Comparison of ENCODE assay signal across 10 cellular contexts in the genomic region with DNA sequence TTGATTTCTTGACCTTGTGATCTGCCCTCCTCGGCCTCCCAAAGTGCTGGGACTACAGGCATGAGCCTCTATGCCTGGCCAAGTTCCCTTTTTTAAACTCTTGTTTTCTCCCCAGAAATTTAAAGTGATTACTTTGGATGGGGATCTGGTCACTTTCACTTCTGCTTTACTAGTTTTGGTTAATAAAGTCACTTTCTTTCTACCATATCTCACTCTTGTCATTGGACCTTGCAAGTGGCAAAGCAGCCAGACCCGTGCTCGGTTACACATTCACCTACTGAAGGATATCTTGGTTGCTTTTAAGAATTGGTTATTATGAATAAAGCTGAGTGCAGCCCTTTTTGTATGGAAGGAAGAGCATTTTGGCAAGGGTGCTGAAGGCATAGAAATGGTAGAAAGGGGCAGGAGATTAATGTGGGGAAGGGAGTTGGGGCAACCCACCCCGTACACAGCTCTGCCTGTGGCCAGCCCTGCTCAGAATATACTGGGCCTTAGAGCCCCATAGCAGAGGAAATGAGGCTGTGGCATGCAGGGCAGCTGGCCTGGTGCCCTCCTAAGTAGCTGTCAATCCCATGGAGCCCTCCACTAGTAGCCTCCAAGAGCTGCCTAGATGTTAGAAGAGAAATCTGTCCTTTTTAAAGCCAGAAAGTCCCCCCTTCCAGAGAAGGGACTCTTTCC. TPM values are rescaled to one million over a fixed set of nuclear protein-coding genes. Genes with fewer than 3 reads are reported as not detected.
A peak's percentile ranks its signal among the peaks of the same experiment; 100 is the strongest.
DNase-seq lines count a peak whose midpoint lies in the region; ATAC-seq, FAIRE-seq and TF ChIP-seq lines count a peak whose summit lies in the region.
"Had no signal": no experiment of that assay in that cellular context is flagged by ENCODE, and none has a peak within 500 bp of the region (broad histone marks: within the 10 kb centered on the region; RNA-seq: fewer than 3 reads in every experiment).

No MANE protein-coding gene starts in this region.

- no peaks in the 10 kb centered on the region for H3K79me2 ChIP-seq in K562 (ENCODE audit: control insufficient read depth, insufficient read depth, low read length)

- no peak for FAIRE-seq in K562 (lab: Jason Lieb, UNC)

- TF ChIP-seq EP300 in K562 (IDR thresholded peaks at IDR 0.05; ENCODE audit: low read length) = no peak

- no peaks in the 10 kb centered on the region for H3K9me3 ChIP-seq in K562 (replicated peaks; ENCODE audit: control insufficient read depth, insufficient read depth, low read depth, low read length)
- H3K9me3 ChIP-seq: uterus had no signal

- no peaks in the 10 kb centered on the region; the same call in 2 of the 3 replicates for H3K36me3 ChIP-seq in K562 (ENCODE audit: control insufficient read depth, insufficient read depth, low read length)
- H3K36me3 ChIP-seq: uterus had no signal

- H3K27ac Mint-ChIP-seq in Calu3 (ENCODE audit: unreplicated experiment) = no peak overlapping the region

- no peak overlapping the region for H3K4me3 Mint-ChIP-seq in Calu3 (ENCODE audit: low read depth, unreplicated experiment)

- no peaks in the 10 kb centered on the region for H3K9me1 ChIP-seq in K562 (ENCODE audit: control insufficient read depth, insufficient read depth, low read length)

- TF ChIP-seq RAD21 in K562 (CRISPR knock-in tag; conservative IDR thresholded peaks at IDR 0.05 in 1 of 2, IDR thresholded peaks at IDR 0.05 in 1 of 2) = no peak

- CTCF ChIA-PET in K562 (lab: Yijun Ruan, JAX; ENCODE audit: low intra/inter-chr PET ratio) (no interaction called here), Calu3 (lab: Charles Lee) (interaction anchor here (1.3 kb wide), 1 partner anchor 8 kb away, joined by 3 read pairs; no protein-coding TSS in a partner anchor)

- no peaks in the 10 kb centered on the region for H3K4me1 Mint-ChIP-seq in Calu3 (ENCODE audit: low read depth, unreplicated experiment)

- H3K27me3 ChIP-seq in K562 (ENCODE audit: control insufficient read depth in 2 of 2, insufficient read depth in 2 of 2, low read length in 2 of 2) = no peaks in the 10 kb centered on the region
- H3K27me3 ChIP-seq: uterus had no signal

- H3K27ac ChIP-seq in K562 (ENCODE audit: extremely low read depth, low read depth, low read length) = no peak overlapping the region
- H3K27ac ChIP-seq: uterus had no signal

- no peak overlapping the region for H3K9ac ChIP-seq in K562 (ENCODE audit: insufficient read depth in 1 of 2, low read depth in 2 of 2, low read length in 2 of 2)

- POLR2A ChIA-PET in K562 (lab: Yijun Ruan, JAX) = no interaction called here

- peaks cover 0 to 1% of the 10 kb centered on the region in 2 experiments; a peak in 1 of 5 replicates for H3K4me1 ChIP-seq in K562 (replicated peaks in 1 of 2; ENCODE audit: control insufficient read depth in 2 of 2, insufficient read depth in 2 of 2, low read length in 2 of 2)
- H3K4me1 ChIP-seq: uterus had no signal

- H2AFZ ChIP-seq in K562 (ENCODE audit: low read depth, low read length) = no peak overlapping the region; the same call in 1 of the 2 replicates

- H3K36me3 Mint-ChIP-seq in Calu3 (ENCODE audit: insufficient read depth, unreplicated experiment) = no peaks in the 10 kb centered on the region

- no peaks in the 10 kb centered on the region for H4K20me1 ChIP-seq in K562 (replicated peaks; ENCODE audit: control insufficient read depth, insufficient read depth, low read length)

- no peak for TF ChIP-seq CTCF in K562 (IDR thresholded peaks at IDR 0.05 in 2 of 3, conservative IDR thresholded peaks at IDR 0.05 in 1 of 3; ENCODE audit: insufficient read depth in 2 of 3, low read depth in 1 of 3, low read length in 3 of 3)
- no peak for TF ChIP-seq CTCF in Calu3 (IDR thresholded peaks at IDR 0.05; ENCODE audit: unreplicated experiment)

- H3K4me3 ChIP-seq in K562 = no peak overlapping the region
- H3K4me3 ChIP-seq: uterus had no signal

- DNase-seq in K562 (ENCODE audit: extremely low read depth in 1 of 4, low spot score in 3 of 4) (no peak), SK-N-DZ (ENCODE audit: low spot score) (no peak), Calu3 (no peak), NCI-H2227 treated with DMSO at 0.1 percent for 48 hours (lab: John Stamatoyannopoulos, UW) (no peak), mucosa of gallbladder (ENCODE audit: low spot score) (no peak)
- DNase-seq: uterus had no signal

- H3K27me3 Mint-ChIP-seq in Calu3 (ENCODE audit: unreplicated experiment) = no peaks in the 10 kb centered on the region

- BruUV-seq in K562 (replicated peaks; lab: Mats Ljungman, UMichigan) (no TSS peak), Calu3 (replicated peaks; lab: Mats Ljungman, UMichigan) (no TSS peak)

- ATAC-seq in GM18511 (IDR thresholded peaks at IDR 0.05; ENCODE audit: unreplicated experiment) (peak; percentile 95), GM21423 (IDR thresholded peaks at IDR 0.05; ENCODE audit: unreplicated experiment) (peak; percentile 93), HG03280 (IDR thresholded peaks at IDR 0.05; ENCODE audit: unreplicated experiment) (peak; percentile 79), K562 (peak; percentile 28; the same call in 1 of the 3 replicates)
- ATAC-seq: left lobe of liver had no signal

- no peak overlapping the region for H3K4me2 ChIP-seq in K562 (ENCODE audit: insufficient read depth, low read length)

- H3K9me3 Mint-ChIP-seq in Calu3 (ENCODE audit: low read depth, unreplicated experiment) = no peaks in the 10 kb centered on the region

- intact Hi-C loops in K562 (cut with micrococcal nuclease) = no loop called here
- intact Hi-C loops in Calu3 (cut with micrococcal nuclease; ENCODE audit: unreplicated experiment) = no loop called here

- TF ChIP-seq POLR2A in K562 (conservative IDR thresholded peaks at IDR 0.05) = no peak

- in situ Hi-C loops in K562 (cut with MboI) = no loop called here

- WGBS in K562 (ENCODE audit: insufficient coverage, low coverage, missing lambda C conversion rate) = 39% methylated on average over 4 of the region's 4 CpGs

TF ChIP-seq in K562, 482 proteins besides CTCF, POLR2A, EP300 and RAD21:
- TF ChIP-seq SPI1 (IDR thresholded peaks at IDR 0.05; ENCODE audit: borderline replicate concordance, low read depth, low read length) (0 out of 2 replicates have a peak, but pooled peaks have one; percentile 15), SMAD2 (IDR thresholded peaks at IDR 0.05; ENCODE audit: low read depth, low read length) (no peak)

RNA-seq across cellular contexts. Expression of gene CD2, which starts 40.7 kb away (rescaled TPM):
- total RNA-seq in K562 (2011; cell fraction: chromatin; rRNA removed; ENCODE audit: low replicate concordance) = not detected in 2 replicates
- total RNA-seq in K562 (2011; cell fraction: nucleolus; rRNA removed) = not detected in 2 replicates
- total RNA-seq in K562 (2011; cell fraction: nucleoplasm; rRNA removed) = not detected in 2 replicates
- total RNA-seq in K562 (2014; rRNA removed) (not detected in 2 replicates), K562 (2014; rRNA removed; fragmentation: Illumina TruSeq; extraction: Trizol) (not detected in 2 replicates), K562 (2015; rRNA removed; fragmentation: Illumina TruSeq; extraction: Trizol) (not detected in 2 replicates), K562 (2021) (0.16 and 0.29 TPM in 2 replicates), Calu3 (2022) (not detected in 2 replicates), mucosa of gallbladder (12.5 TPM)
- polyA plus RNA-seq in K562 (2011; rRNA removed) (not detected in 2 replicates), K562 (2014; fragmentation: Illumina TruSeq; extraction: Trizol) (0.07 TPM in 1 of 2 replicates, not detected in the other), K562 (2014; fragmentation: Nextera tagmentation; extraction: Ambion mirVana) (not detected), K562 (2014; rRNA removed) (not detected in 2 replicates)
- not detected in 2 replicates for polyA plus RNA-seq in K562 (2011; cell fraction: cytosol; rRNA removed)
- not detected in 2 replicates for polyA plus RNA-seq in K562 (2011; cell fraction: nucleus; rRNA removed)
- 0.06 TPM in 1 of 2 replicates, not detected in the other for polyA plus RNA-seq in K562 (2012)
- polyA minus RNA-seq in K562 (2011; rRNA and poly(A)+ RNA removed) = not detected in 2 replicates
- polyA minus RNA-seq in K562 (2011; cell fraction: cytosol; rRNA and poly(A)+ RNA removed) = not detected in 2 replicates
- not detected in 2 replicates for polyA minus RNA-seq in K562 (2011; cell fraction: nucleus; rRNA and poly(A)+ RNA removed)
- polyA plus RNA-seq in SK-N-DZ (2014; cell fraction: cytosol; rRNA removed) = not detected in 2 replicates
- not detected in 2 replicates for polyA plus RNA-seq in SK-N-DZ (2014; cell fraction: nucleus; rRNA removed)

Comparison
In these comparisons a context has a peak if more than half of its experiments do, and no peak if none do; other contexts are left out.
1. ATAC-seq: peak in every context shown above with its lines; median percentile 95 in GM18511; 93 in GM21423; 79 in HG03280; 28 in K562.
2. RNA of gene CD2, which starts 40.7 kb away (total RNA-seq): 12.5 TPM in mucosa of gallbladder (single experiment); 0.16 to 0.29 TPM in K562 and not detected in Calu3; every median in the first group is over 10 times any median in the second.